Comparison of ENCODE assay signal across 8 cellular contexts in the genomic region with DNA sequence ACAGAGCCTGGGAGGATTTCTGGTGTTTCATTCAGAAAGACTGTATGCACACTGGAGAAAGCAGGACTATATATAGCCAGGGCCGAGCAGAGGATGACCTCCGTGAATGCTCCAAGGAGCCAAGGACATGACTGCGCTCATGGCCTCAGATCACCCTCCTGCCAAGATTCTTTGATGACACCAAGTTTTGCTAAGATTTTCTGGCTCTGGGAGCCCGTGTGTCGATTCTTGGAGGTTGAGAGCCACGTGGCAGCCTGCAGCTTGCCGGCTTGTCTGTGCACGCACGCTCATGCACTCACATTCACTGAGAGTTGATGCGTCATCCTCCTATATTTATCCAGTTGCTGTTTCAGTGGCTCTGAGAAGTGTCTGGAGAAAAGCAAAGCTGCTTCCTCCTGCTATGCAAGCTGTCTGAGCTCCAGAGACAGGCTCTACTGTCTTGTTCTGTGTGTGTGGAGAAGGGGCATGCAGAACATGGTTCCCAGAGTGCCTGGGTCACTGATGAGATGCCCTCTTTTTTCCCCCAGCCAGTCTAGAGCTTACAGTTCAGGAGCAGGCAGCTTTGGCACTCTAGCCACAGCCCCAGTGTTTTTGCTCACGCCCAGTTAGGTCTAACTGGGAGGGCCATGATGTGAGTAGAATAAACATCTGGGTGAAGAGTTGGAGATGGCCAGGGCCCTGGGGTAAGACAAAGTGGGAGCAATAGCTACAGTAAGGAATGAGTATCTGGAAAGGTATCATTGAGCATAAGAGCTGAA.
DNase-seq lines count a peak whose midpoint lies in the region; ATAC-seq and TF ChIP-seq lines count a peak whose summit lies in the region.

No MANE protein-coding gene starts in this region.

- no peaks in the 10 kb centered on the region for H3K36me3 ChIP-seq in smooth muscle cell (ENCODE audit: low read depth)

- no peaks in the 10 kb centered on the region for H3K79me2 ChIP-seq in smooth muscle cell (ENCODE audit: low read depth)

- peak overlapping the region; percentile 15 for H2AFZ ChIP-seq in smooth muscle cell (ENCODE audit: low read depth)

- H3F3A ChIP-seq in smooth muscle cell (ENCODE audit: low read depth) = peaks cover 8% of the 10 kb centered on the region

- 23% methylated on average over 11 of the region's 11 CpGs for WGBS in smooth muscle cell (ENCODE audit: low lambda C conversion rate)

- peaks cover 5% of the 10 kb centered on the region for H3K4me1 ChIP-seq in smooth muscle cell (ENCODE audit: low read depth)

- ATAC-seq in SK-N-SH treated with all-trans-retinoic acid at 6 μM for 48 hours = peak; percentile 85

- H3K9ac ChIP-seq in smooth muscle cell (ENCODE audit: low read depth) = peak overlapping the region; percentile 56

- H3K27ac ChIP-seq in smooth muscle cell (ENCODE audit: low read depth) = peak overlapping the region; percentile 93

- H3K4me2 ChIP-seq in smooth muscle cell = peak overlapping the region; percentile 32

- DNase-seq in GOT3 (lab: John Stamatoyannopoulos, UW) = peak; percentile 11
- DNase-seq in head of caudate nucleus = peak in 41 of 42 donors; percentile 26 to 90 (median 71)
- peak; percentile 16 for DNase-seq in smooth muscle cell (lab: John Stamatoyannopoulos, UW; ENCODE audit: unreplicated experiment)
- DNase-seq in NCI-H526 treated with DMSO at 0.1 percent for 48 hours (lab: John Stamatoyannopoulos, UW) = no peak
- DNase-seq in activated T-cell treated with anti-CD3 and anti-CD28 coated beads for 4 hours = no peak
- DNase-seq in NCI-H526 (lab: John Stamatoyannopoulos, UW) = no peak
- no peak for DNase-seq in T-helper 1 cell

- H3K4me3 ChIP-seq in smooth muscle cell = no peak overlapping the region

- H3K27me3 ChIP-seq in smooth muscle cell (ENCODE audit: low read depth) = no peaks in the 10 kb centered on the region

- intact Hi-C loops in head of caudate nucleus (cut with DNase I) = no loop called here

- H3K9me3 ChIP-seq in smooth muscle cell (replicated peaks; ENCODE audit: low read depth) = no peaks in the 10 kb centered on the region

- no peaks in the 10 kb centered on the region for H4K20me1 ChIP-seq in smooth muscle cell (ENCODE audit: low read depth)

- no peak for TF ChIP-seq CTCF in smooth muscle cell (IDR thresholded peaks at IDR 0.05; ENCODE audit: borderline replicate concordance, insufficient read depth, poor library complexity, severe bottlenecking)

TF ChIP-seq in SK-N-SH treated with all-trans-retinoic acid at 6 μM for 48 hours, 23 proteins besides CTCF, POLR2A, EP300 and RAD21:
- TF ChIP-seq PPARA (CRISPR knock-in tag; IDR thresholded peaks at IDR 0.05; ENCODE audit: borderline replicate concordance) (no peak), GLIS3 (CRISPR knock-in tag; IDR thresholded peaks at IDR 0.05) (no peak), RARB (CRISPR knock-in tag; IDR thresholded peaks at IDR 0.05) (no peak), ZFP3 (CRISPR knock-in tag; IDR thresholded peaks at IDR 0.05) (no peak), SNAI2 (CRISPR knock-in tag; IDR thresholded peaks at IDR 0.05) (no peak), ISL1 (CRISPR knock-in tag; IDR thresholded peaks at IDR 0.05) (no peak), BACH2 (CRISPR knock-in tag; IDR thresholded peaks at IDR 0.05; ENCODE audit: borderline replicate concordance) (no peak), ARNTL (CRISPR knock-in tag; IDR thresholded peaks at IDR 0.05; ENCODE audit: borderline replicate concordance, low read depth) (no peak)

Comparison
In these comparisons a context has a peak if more than half of its experiments do, and no peak if none do; other contexts are left out.
1. DNase-seq: peak in GOT3 (single experiment), head of caudate nucleus (41 of 42) and smooth muscle cell (single experiment); none in NCI-H526 treated with DMSO at 0.1 percent for 48 hours (single experiment), activated T-cell treated with anti-CD3 and anti-CD28 coated beads for 4 hours (single experiment), NCI-H526 (0 of 2) and T-helper 1 cell (0 of 5).